Comparison of ENCODE assay signal across 4 cellular contexts in the genomic region with DNA sequence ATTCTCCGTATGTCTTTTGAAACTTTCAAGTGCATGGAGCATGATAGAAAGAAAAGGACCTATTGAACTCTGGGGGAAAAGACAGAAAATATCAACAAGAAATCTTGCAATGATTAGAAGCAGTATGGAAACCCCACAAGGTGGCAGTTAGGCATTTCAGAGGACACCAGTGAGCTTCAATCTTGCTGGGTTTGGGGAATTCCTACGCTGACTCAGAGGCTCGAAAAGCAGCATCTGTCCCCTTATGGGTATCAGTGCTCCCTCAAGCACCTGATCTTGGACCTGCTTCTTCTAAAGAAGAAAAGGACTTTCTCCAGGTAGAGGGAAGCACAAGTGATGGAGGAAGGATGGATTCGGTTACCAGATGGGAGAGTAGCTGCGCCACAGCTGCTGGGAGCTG. TPM values are rescaled to one million over a fixed set of nuclear protein-coding genes. Genes with fewer than 3 reads are reported as not detected.
"Had no signal": no experiment of that assay in that cellular context is flagged by ENCODE, and none has a peak within 500 bp of the region (broad histone marks: within the 10 kb centered on the region; RNA-seq: fewer than 3 reads in every experiment).

No MANE protein-coding gene starts in this region.

RNA-seq across cellular contexts. Expression of a gene that starts 10.8 kb away (rescaled TPM):
- total RNA-seq: OCI-LY7, PC-3, SK-MEL-5 had no signal
- polyA plus RNA-seq: SK-N-SH had no signal
